In the genomic region with DNA sequence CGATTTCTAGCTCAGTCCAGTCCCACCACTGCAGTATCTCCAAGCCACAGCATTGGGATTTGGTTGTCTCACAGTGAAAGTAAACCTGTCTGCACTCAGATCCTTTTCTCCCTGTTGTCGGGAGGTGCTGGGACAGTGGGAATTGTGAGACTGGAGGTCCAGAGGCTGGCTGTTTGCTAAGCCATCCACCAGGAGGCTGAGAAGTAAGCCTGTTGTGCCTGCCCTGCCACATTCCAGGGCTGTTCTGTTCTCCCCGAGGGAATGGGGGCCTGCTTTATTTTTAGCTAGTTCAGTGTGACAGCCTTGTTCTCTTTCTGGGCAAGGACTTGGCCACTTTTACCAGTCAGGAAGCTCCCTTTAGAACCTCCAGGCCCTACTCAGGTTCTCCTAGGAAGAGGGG, we compare ENCODE assay signal across 9 cellular contexts. TPM values are rescaled to one million over a fixed set of nuclear protein-coding genes. Genes with fewer than 3 reads are reported as not detected.
DNase-seq lines count a peak whose midpoint lies in the region; ATAC-seq, FAIRE-seq and TF ChIP-seq lines count a peak whose summit lies in the region.
"Had no signal": no experiment of that assay in that cellular context is flagged by ENCODE, and none has a peak within 500 bp of the region (broad histone marks: within the 10 kb centered on the region; RNA-seq: fewer than 3 reads in every experiment).

No MANE protein-coding gene starts in this region.

- DNase-seq in AG10803 (ENCODE audit: low read depth): peak; percentile 63
- peak; percentile 66 for DNase-seq in SK-N-SH
- no peak for DNase-seq in fibroblast of lung (ENCODE audit: low read depth in 2 of 2)
- no peak for DNase-seq in neural crest cell (ENCODE audit: low read depth, low spot score)
- no peak for DNase-seq in GM19239 (ENCODE audit: insufficient read length, low spot score)
- DNase-seq in activated CD4-positive, alpha-beta T cell treated with anti-CD3 and anti-CD28 coated beads for 4 hours: no peak
- DNase-seq in stimulated activated CD8-positive, alpha-beta memory T cell treated with anti-CD3 and anti-CD28 coated beads, Interleukin-4, amount 100 ng/mL, for 48 hours: no peak
- DNase-seq: small intestine had no signal

- no peaks in the 10 kb centered on the region for H3K9me3 Mint-ChIP-seq in neural crest cell

- H3K4me3 ChIP-seq in AG10803 (ENCODE audit: low read length): no peak overlapping the region
- no peak overlapping the region for H3K4me3 ChIP-seq in SK-N-SH (ENCODE audit: low read depth in 2 of 2, low read length in 1 of 2)
- H3K4me3 ChIP-seq in fibroblast of lung (replicated peaks in 1 of 4; ENCODE audit: control extremely low read depth in 1 of 4, insufficient read depth in 1 of 4, low read depth in 3 of 4, low read length in 4 of 4): no peak overlapping the region

- no peak overlapping the region for H3K4me3 Mint-ChIP-seq in neural crest cell

- H3K36me3 Mint-ChIP-seq in neural crest cell (ENCODE audit: low read depth): no peaks in the 10 kb centered on the region

- H3K79me2 ChIP-seq in SK-N-SH (ENCODE audit: insufficient read depth): peaks cover 100% of the 10 kb centered on the region
- H3K79me2 ChIP-seq in fibroblast of lung (ENCODE audit: control insufficient read depth, insufficient read depth, low read length): peaks cover 85% of the 10 kb centered on the region

- CTCF ChIA-PET in SK-N-SH (lab: Yijun Ruan, JAX): interaction anchor here (0.6 to 1.2 kb wide), 8 partner anchors 10 to 94 kb away, joined by 3 to 5 read pairs (median 3); no protein-coding TSS in a partner anchor

- WGBS in SK-N-SH (ENCODE audit: low lambda C conversion rate): 13% methylated on average over 1 of the region's 3 CpGs

- H4K20me1 ChIP-seq in SK-N-SH (ENCODE audit: insufficient read depth): peaks cover 88% of the 10 kb centered on the region
- H4K20me1 ChIP-seq in fibroblast of lung (ENCODE audit: control insufficient read depth, extremely low read depth, insufficient read depth, low read length): no peaks in the 10 kb centered on the region

- peak; percentile 48 for TF ChIP-seq RAD21 in SK-N-SH (IDR thresholded peaks at IDR 0.05; ENCODE audit: low read length)

- TF ChIP-seq CTCF in AG10803 (conservative IDR thresholded peaks at IDR 0.05; ENCODE audit: low read length) (peak; percentile 50), SK-N-SH (IDR thresholded peaks at IDR 0.05) (peak; percentile 29; the same call in 1 of the 2 replicates), fibroblast of lung (conservative IDR thresholded peaks at IDR 0.05 in 1 of 2, IDR thresholded peaks at IDR 0.05 in 1 of 2; ENCODE audit: low read depth in 1 of 2, low read length in 2 of 2) (peak; percentile 3 to 25), neural crest cell (conservative IDR thresholded peaks at IDR 0.05) (peak; percentile 59)

- H3F3A ChIP-seq in SK-N-SH (replicated peaks; ENCODE audit: insufficient read depth): no peaks in the 10 kb centered on the region

- H3K27me3 Mint-ChIP-seq in neural crest cell (ENCODE audit: low read depth): no peaks in the 10 kb centered on the region

- H3K27ac Mint-ChIP-seq in neural crest cell (ENCODE audit: unreplicated experiment): no peak overlapping the region

- H3K4me1 ChIP-seq in SK-N-SH (ENCODE audit: control insufficient read depth in 1 of 2, insufficient read depth in 2 of 2, low read depth in 1 of 2, low read length in 1 of 2) (peaks cover 15 to 38% of the 10 kb centered on the region in 2 experiments; a peak in 2 of 4 replicates), fibroblast of lung (ENCODE audit: control insufficient read depth, extremely low read depth, insufficient read depth, low read length) (peaks cover 25% of the 10 kb centered on the region)

- no peak overlapping the region for H3K9ac ChIP-seq in SK-N-SH
- no peak overlapping the region for H3K9ac ChIP-seq in fibroblast of lung (ENCODE audit: insufficient read depth, low read length)

- FAIRE-seq in GM19239 (lab: Jason Lieb, UNC): no peak
- FAIRE-seq: small intestine had no signal

- TF ChIP-seq EP300 in SK-N-SH (IDR thresholded peaks at IDR 0.05; ENCODE audit: borderline replicate concordance in 1 of 2, low read depth in 1 of 2, low read length in 1 of 2): peak in 1 of 2 experiments; percentile 54; a peak in 1 of 4 replicates

- no peak overlapping the region for H3K4me2 ChIP-seq in SK-N-SH
- H3K4me2 ChIP-seq in fibroblast of lung (ENCODE audit: extremely low read depth, insufficient read depth, low read length): no peak overlapping the region

- H3K27ac ChIP-seq in SK-N-SH (ENCODE audit: low read depth in 2 of 2, low read length in 1 of 2) (peak overlapping the region in 1 of 2 experiments; percentile 57; a peak in 2 of 4 replicates), fibroblast of lung (ENCODE audit: insufficient read depth, low read length) (peak overlapping the region; percentile 29)

- H3K9me3 ChIP-seq in SK-N-SH (no peaks in the 10 kb centered on the region), fibroblast of lung (ENCODE audit: control insufficient read depth, insufficient read depth, low read depth, low read length) (no peaks in the 10 kb centered on the region)

- no peaks in the 10 kb centered on the region for H3K9me2 ChIP-seq in SK-N-SH

- H3K36me3 ChIP-seq in SK-N-SH (replicated peaks in 1 of 2; ENCODE audit: control insufficient read depth in 1 of 2, insufficient read depth in 2 of 2, low read length in 1 of 2) (peaks cover 0 to 10% of the 10 kb centered on the region in 2 experiments), fibroblast of lung (ENCODE audit: control insufficient read depth, insufficient read depth, low read length) (peaks cover 8% of the 10 kb centered on the region)

- H2AFZ ChIP-seq in SK-N-SH (ENCODE audit: low read depth) (no peak overlapping the region), fibroblast of lung (ENCODE audit: low read length) (no peak overlapping the region)

- POLR2A ChIA-PET in SK-N-SH (lab: Yijun Ruan, JAX): interaction anchor here (0.7 kb wide), 1 partner anchor 28 kb away, joined by 3 read pairs; no protein-coding TSS in a partner anchor

- H3K27me3 ChIP-seq in SK-N-SH (ENCODE audit: insufficient read depth): no peaks in the 10 kb centered on the region
- H3K27me3 ChIP-seq in fibroblast of lung (ENCODE audit: control insufficient read depth, insufficient read depth, low read length): no peaks in the 10 kb centered on the region

- no peak for ATAC-seq in GM18502 (IDR thresholded peaks at IDR 0.05; ENCODE audit: poor library complexity, unreplicated experiment)

- H3K4me1 Mint-ChIP-seq in neural crest cell: peaks cover 48% of the 10 kb centered on the region

TF ChIP-seq in SK-N-SH, 30 proteins besides CTCF, POLR2A, EP300 and RAD21:
- TF ChIP-seq RCOR1 (IDR thresholded peaks at IDR 0.05; ENCODE audit: low read length) (peak; percentile 86), ELF1 (IDR thresholded peaks at IDR 0.05) (no peak), SMC3 (IDR thresholded peaks at IDR 0.05; ENCODE audit: low read depth, low read length) (0 out of 2 replicates have a peak, but pooled peaks have one; percentile 16), TCF12 (IDR thresholded peaks at IDR 0.05) (peak; percentile 53; the same call in 1 of the 2 replicates)

RNA-seq across cellular contexts. Expression of a gene that starts 54.9 kb away (rescaled TPM):
- polyA plus RNA-seq in SK-N-SH (2012; rRNA removed) (32.0 and 38.7 TPM in 2 replicates), fibroblast of lung (60.6 and 86.2 TPM in 2 replicates)
- polyA plus RNA-seq in SK-N-SH (2012; cell fraction: cytosol; rRNA removed): 35.7 and 35.8 TPM in 2 replicates
- polyA plus RNA-seq in SK-N-SH (2012; cell fraction: nucleus; rRNA removed): 38.1 and 44.0 TPM in 2 replicates
- total RNA-seq in fibroblast of lung (106 and 172 TPM in 2 replicates), neural crest cell (88.8 and 93.2 TPM in 2 replicates)
- 99.0 and 147 TPM in 2 replicates for polyA plus RNA-seq in fibroblast of lung (2012)
- polyA minus RNA-seq in fibroblast of lung (ENCODE audit: low replicate concordance): 114 and 174 TPM in 2 replicates

Comparison
In these comparisons a context has a peak if more than half of its experiments do, and no peak if none do; other contexts are left out.
1. DNase-seq: peak in AG10803 (single experiment) and SK-N-SH (single experiment); none in fibroblast of lung (0 of 2), neural crest cell (single experiment), GM19239 (single experiment), activated CD4-positive, alpha-beta T cell treated with anti-CD3 and anti-CD28 coated beads for 4 hours (0 of 2) and stimulated activated CD8-positive, alpha-beta memory T cell treated with anti-CD3 and anti-CD28 coated beads, Interleukin-4, amount 100 ng/mL, for 48 hours (single experiment).
2. Peak in every context shown above with its lines, with median percentiles within 50 percentile points of each other: CTCF ChIP-seq.